In the genomic region with DNA sequence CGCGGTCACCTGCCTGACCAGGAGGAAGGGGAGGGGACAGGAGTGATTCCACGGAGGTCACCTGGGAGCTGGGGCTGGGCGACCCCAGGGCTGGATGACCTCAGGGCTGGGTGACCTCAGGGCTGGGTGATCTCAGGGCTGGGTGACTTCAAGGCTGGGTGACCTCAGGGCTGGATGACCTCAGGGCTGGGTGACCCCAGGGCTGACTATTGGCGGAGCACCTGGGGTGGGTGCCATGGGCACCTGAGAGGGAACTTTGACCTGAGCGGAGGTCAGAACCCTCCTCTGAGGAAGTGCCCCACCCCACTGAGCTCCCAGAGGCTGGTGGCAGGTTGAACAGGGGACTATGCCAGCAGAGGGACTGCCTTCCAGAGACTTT, we compare ENCODE assay signal across 24 cellular contexts. TPM values are rescaled to one million over a fixed set of nuclear protein-coding genes. Genes with fewer than 3 reads are reported as not detected.
"Had no signal": no experiment of that assay in that cellular context is flagged by ENCODE, and none has a peak within 500 bp of the region (broad histone marks: within the 10 kb centered on the region; RNA-seq: fewer than 3 reads in every experiment).

No MANE protein-coding gene starts in this region.

- FAIRE-seq: bronchial epithelial cell had no signal

- DNase-seq: activated CD4-positive, alpha-beta T cell treated with anti-CD3 and anti-CD28 coated beads, Interleukin-2, amount 50 U/mL, for 4 hours; activated CD4-positive, CD25-positive, alpha-beta regulatory T cell treated with anti-CD3 and anti-CD28 coated beads, Interleukin-2, amount 50 U/mL, for 72 hours; activated CD8-positive, alpha-beta memory T cell treated with anti-CD3 and anti-CD28 coated beads, Interleukin-2, amount 50 U/mL, for 48 hours; activated CD8-positive, alpha-beta T cell treated with anti-CD3 and anti-CD28 coated beads, Interleukin-2, amount 10 ng/mL, durations not matched to agents 7 days and 5 days; activated T-cell treated with anti-CD3 and anti-CD28 coated beads, Interleukin-2, amount 50 U/mL, for 1 hour; body of pancreas; central memory CD4-positive, alpha-beta T cell; MG63; NCI-H146; NCI-H187 treated with DMSO at 0.1 percent for 48 hours; NCI-H2081 treated with DMSO at 0.1 percent for 48 hours; NCI-H2171 treated with DMSO at 0.1 percent for 48 hours; NCI-H226; NCI-H526 treated with DMSO at 0.1 percent for 48 hours; NCI-H82; NK-92 treated with Interleukin-12 subunit alpha and Interleukin-12 subunit beta, amount 100 ng/mL, for 24 hours; OCI-M1; T-helper 17 cell; T-helper 9 cell had no signal

- H3K4me1 ChIP-seq: ascending aorta, body of pancreas had no signal

- ATAC-seq: activated CD8-positive, alpha-beta T cell treated with anti-CD3 and anti-CD28 coated beads, Interleukin-2, amount 10 ng/mL, durations not matched to agents 7 days and 5 days; body of pancreas; Panc1; T-helper 17 cell had no signal

- H3K27ac ChIP-seq: ascending aorta, body of pancreas, RWPE1 had no signal

- H3K27me3 ChIP-seq: ascending aorta, MG63 had no signal

- H3K4me3 ChIP-seq: ascending aorta, body of pancreas, MG63 had no signal

- H3K36me3 ChIP-seq: ascending aorta, MG63 had no signal

- H3K9me3 ChIP-seq: ascending aorta, body of pancreas, MG63 had no signal

RNA-seq across cellular contexts. Expression of gene MPPED1, which starts 11.8 kb away (rescaled TPM):
- total RNA-seq: activated CD8-positive, alpha-beta T cell treated with anti-CD3 and anti-CD28 coated beads, Interleukin-2, amount 10 ng/mL, durations not matched to agents 7 days and 5 days; ascending aorta; body of pancreas; bronchial epithelial cell; NCI-H460; T-helper 17 cell had no signal

RNA-seq across cellular contexts. Expression of gene SCUBE1, which starts 56.8 kb away (rescaled TPM):
- total RNA-seq: T-helper 17 cell had no signal
